Comparison of ENCODE assay signal across 1 cellular context in the genomic region with DNA sequence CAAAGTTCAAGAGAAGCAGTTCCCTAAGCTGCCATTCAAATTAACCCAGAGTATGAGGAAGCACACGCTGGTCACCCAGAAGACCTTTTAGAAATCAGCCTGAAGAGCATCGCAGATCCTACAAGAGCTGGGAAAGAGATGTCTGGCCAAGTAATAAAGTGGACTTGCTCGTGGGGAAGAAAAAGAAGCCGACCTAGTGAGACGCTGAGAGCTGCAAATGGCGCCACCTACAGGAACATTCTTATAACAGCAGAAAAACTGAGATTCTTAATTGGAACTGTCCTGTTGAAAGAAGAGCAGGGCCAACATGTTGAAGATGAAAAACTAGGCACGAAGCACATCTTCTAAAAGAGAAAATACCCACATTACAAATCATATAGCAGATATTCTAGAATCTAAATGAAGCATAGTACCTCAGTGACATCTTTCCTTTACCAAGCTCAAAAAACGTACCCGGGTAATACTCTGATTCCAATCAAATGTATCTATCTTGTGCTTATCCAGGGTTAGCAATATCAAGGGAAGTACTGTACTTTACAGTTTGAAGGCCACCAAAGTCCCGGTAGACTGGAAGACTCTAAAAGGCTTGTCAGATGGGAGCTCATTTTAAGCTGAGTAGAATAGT.
TF ChIP-seq lines count a peak whose summit lies in the region.

No MANE protein-coding gene starts in this region.

TF ChIP-seq in IMR-90, 13 proteins besides CTCF, POLR2A, EP300 and RAD21 (continued from another document):
- TF ChIP-seq, protein P1, sequence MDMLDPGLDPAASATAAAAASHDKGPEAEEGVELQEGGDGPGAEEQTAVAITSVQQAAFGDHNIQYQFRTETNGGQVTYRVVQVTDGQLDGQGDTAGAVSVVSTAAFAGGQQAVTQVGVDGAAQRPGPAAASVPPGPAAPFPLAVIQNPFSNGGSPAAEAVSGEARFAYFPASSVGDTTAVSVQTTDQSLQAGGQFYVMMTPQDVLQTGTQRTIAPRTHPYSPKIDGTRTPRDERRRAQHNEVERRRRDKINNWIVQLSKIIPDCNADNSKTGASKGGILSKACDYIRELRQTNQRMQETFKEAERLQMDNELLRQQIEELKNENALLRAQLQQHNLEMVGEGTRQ (IDR thresholded peaks at IDR 0.05; ENCODE audit: low read depth, low read length) = no peak
- 0 out of 2 replicates have a peak, but pooled peaks have one; percentile 18 for TF ChIP-seq MXI1 (IDR thresholded peaks at IDR 0.05; ENCODE audit: borderline replicate concordance, low read depth, low read length)
